In the genomic region with DNA sequence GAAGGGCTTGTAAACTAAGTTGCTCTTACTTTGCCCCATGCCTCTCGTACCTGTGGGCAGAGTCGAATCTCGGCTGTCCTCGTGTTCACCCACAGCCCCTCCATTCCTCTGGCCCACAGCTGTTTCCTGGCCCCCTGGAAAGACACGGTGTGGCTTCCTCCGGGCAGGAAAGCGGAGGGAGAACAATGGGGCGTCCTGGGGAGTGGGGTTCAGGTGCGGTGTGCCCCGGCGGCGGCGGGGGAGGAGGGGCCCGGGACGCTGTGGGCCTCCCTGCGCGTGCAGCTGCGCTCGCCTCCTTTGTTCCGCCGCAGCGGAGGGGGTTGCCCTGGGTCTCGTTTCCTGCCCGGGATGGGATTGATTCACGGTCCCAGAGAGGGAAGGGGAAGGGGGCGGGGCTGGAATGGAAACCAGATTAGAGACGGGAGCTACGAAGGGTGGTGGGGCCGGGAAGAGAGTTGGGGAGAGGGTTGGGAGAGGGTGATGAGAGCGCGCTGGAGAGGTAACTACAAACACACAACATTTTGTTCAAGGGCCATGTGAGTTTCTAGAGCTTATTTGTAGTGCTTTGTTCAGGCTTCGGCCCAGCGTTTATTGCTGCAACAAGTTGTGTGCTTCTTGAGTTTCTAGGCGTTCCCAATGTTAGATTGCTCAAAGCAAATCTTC, we compare ENCODE assay signal across 8 cellular contexts. TPM values are rescaled to one million over a fixed set of nuclear protein-coding genes. Genes with fewer than 3 reads are reported as not detected.
DNase-seq lines count a peak whose midpoint lies in the region; ATAC-seq and TF ChIP-seq lines count a peak whose summit lies in the region.

No MANE protein-coding gene starts in this region.

- intact Hi-C loops in lower leg skin (cut with DNase I; ENCODE audit: low total_unique reads), result no loop called here

- TF ChIP-seq CTCF in lower leg skin (IDR thresholded peaks at IDR 0.05), result no peak

- DNase-seq in NCI-H524 (lab: John Stamatoyannopoulos, UW), result peak; percentile 38 to 60
- DNase-seq in NCI-H524 treated with DMSO at 0.1 percent for 48 hours (lab: John Stamatoyannopoulos, UW), result no peak
- peak; percentile 52 for DNase-seq in Jurkat, Clone E6-1 (ENCODE audit: low read depth, low spot score)
- peak; percentile 33 for DNase-seq in T1000 (lab: John Stamatoyannopoulos, UW)
- DNase-seq in dermis microvascular lymphatic vessel endothelial cell (ENCODE audit: low read depth in 2 of 2), result peak; percentile 58 to 85
- peak; percentile 41 to 94 for DNase-seq in lower leg skin (ENCODE audit: low spot score in 2 of 2)
- peak; percentile 57 for DNase-seq in stimulated activated CD8-positive, alpha-beta memory T cell treated with anti-CD3 and anti-CD28 coated beads, Interleukin-4, amount 100 ng/mL, for 48 hours

- peak overlapping the region; percentile 77 for H3K4me3 ChIP-seq in Jurkat, Clone E6-1 (ENCODE audit: low read length)
- peak overlapping the region; percentile 68 for H3K4me3 ChIP-seq in lower leg skin (ENCODE audit: low read depth, poor library complexity, severe bottlenecking)

- TF ChIP-seq POLR2A in lower leg skin (IDR thresholded peaks at IDR 0.05), result no peak

- ATAC-seq in HG03565 (IDR thresholded peaks at IDR 0.05; ENCODE audit: unreplicated experiment), result no peak

- WGBS in lower leg skin, 2 donors, result 3 to 4% methylated on average over 31 to 34 of the region's 34 CpGs

RNA-seq across cellular contexts. Expression of gene MYO1B, which starts 0.8 kb away (rescaled TPM):
- 30.4 TPM for polyA plus RNA-seq in Jurkat, Clone E6-1 (2012; ENCODE audit: insufficient read depth, insufficient read length)
- total RNA-seq in dermis microvascular lymphatic vessel endothelial cell (70.4 and 96.8 TPM in 2 replicates), lower leg skin (10 to 100 TPM; 24.6 to 53.0 (median 36.9) TPM)
